Comparison of ENCODE assay signal across 14 cellular contexts in the genomic region with DNA sequence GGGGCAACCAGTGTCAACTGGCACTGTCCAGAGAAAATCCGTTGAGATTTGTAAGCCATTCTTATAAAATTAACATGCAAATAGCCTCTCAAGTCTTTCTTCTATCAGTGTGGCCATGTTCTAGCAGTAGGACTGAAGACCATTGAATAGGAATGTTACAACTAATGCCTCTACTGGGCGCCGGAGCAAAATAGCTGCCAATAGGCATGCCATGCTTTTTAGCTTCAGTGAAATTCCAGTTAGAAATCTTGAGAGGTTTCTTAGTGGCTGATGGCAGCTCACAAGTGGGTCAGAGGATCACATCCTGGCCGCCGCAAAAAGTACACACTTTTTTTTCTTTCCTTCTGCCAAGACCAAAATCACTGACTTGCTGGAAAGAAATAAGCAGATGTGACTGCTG.
"Had no signal": no experiment of that assay in that cellular context is flagged by ENCODE, and none has a peak within 500 bp of the region (broad histone marks: within the 10 kb centered on the region; RNA-seq: fewer than 3 reads in every experiment).

No MANE protein-coding gene starts in this region.

- H3K36me3 ChIP-seq: gastroesophageal sphincter, prostate gland, spleen, tibial artery had no signal

- H3K27ac ChIP-seq: gastroesophageal sphincter, hepatocyte, prostate gland, spleen, tibial artery had no signal

- H3K4me1 ChIP-seq: prostate gland, spleen had no signal

- ATAC-seq: gastroesophageal sphincter, sciatic nerve had no signal

- H3K4me3 ChIP-seq: gastroesophageal sphincter, hepatocyte, prostate gland, spleen, tibial artery had no signal

- H3K9me3 ChIP-seq: gastroesophageal sphincter, prostate gland, spleen, tibial artery had no signal

- H3K27me3 ChIP-seq: gastroesophageal sphincter, hepatocyte, spleen, tibial artery had no signal

- DNase-seq: activated CD4-positive, alpha-beta T cell treated with anti-CD3 and anti-CD28 coated beads for 1 hour; activated CD4-positive, alpha-beta T cell treated with anti-CD3 and anti-CD28 coated beads, Interleukin-2, amount 50 U/mL, for 4 hours; activated naive CD4-positive, alpha-beta T cell; activated T-cell treated with anti-CD3 and anti-CD28 coated beads for 4 hours; dermis blood vessel endothelial cell; erythroblast; kidney glomerular epithelial cell; nephron progenitor cell; spleen; tibial artery had no signal
